In the genomic region with DNA sequence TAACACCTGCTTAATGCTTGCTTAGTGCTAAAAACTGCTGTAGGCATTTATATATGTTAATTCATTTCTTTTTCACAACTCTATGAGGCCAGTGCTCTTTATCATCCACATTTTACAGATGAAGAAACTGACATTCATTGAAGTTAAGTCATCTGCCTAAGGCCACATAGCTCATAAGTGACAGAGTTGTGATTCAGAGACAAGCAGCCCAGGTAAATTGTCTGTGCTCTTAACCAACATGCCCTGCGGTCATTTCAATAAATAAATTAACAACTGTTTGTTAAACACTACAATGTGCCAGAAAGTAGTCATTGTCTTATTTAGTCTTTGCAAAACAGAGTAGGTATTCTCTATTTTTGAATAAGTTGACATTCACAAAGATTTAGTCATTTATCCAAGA, we compare ENCODE assay signal across 19 cellular contexts.
DNase-seq lines count a peak whose midpoint lies in the region; ATAC-seq and TF ChIP-seq lines count a peak whose summit lies in the region.
"Had no signal": no experiment of that assay in that cellular context is flagged by ENCODE, and none has a peak within 500 bp of the region (broad histone marks: within the 10 kb centered on the region; RNA-seq: fewer than 3 reads in every experiment).

No MANE protein-coding gene starts in this region.

- H2AK5ac ChIP-seq in trophoblast cell (ENCODE audit: low read length) = no peak overlapping the region

- H3K79me1 ChIP-seq in trophoblast cell (ENCODE audit: low read length) = peaks cover 9% of the 10 kb centered on the region

- TF ChIP-seq CTCF in epithelial cell of esophagus (IDR thresholded peaks at IDR 0.05; ENCODE audit: insufficient read depth, low read depth, low read length, missing control alignments) = no peak

- no peak for ATAC-seq in GM18511 (IDR thresholded peaks at IDR 0.05; ENCODE audit: unreplicated experiment)
- no peak for ATAC-seq in T-helper 17 cell
- ATAC-seq: K562 had no signal

- no peaks in the 10 kb centered on the region for H3K27me3 Mint-ChIP-seq in T-helper 17 cell

- no peak overlapping the region for H3K4ac ChIP-seq in trophoblast cell (ENCODE audit: low read depth, low read length)

- H2BK120ac ChIP-seq in trophoblast cell (ENCODE audit: insufficient read depth, low read length, poor library complexity) = no peak overlapping the region

- no peak overlapping the region for H3K9ac ChIP-seq in trophoblast cell (ENCODE audit: low read length)

- H3K27me3 ChIP-seq in trophoblast cell (ENCODE audit: insufficient read depth, low read length) = no peaks in the 10 kb centered on the region

- no peak overlapping the region for H4K12ac ChIP-seq in trophoblast cell (ENCODE audit: low read depth, low read length)

- no CpG with 5 or more reads among the region's 1 CpG for WGBS in trophoblast cell (ENCODE audit: extremely low coverage, insufficient coverage, insufficient read length)

- no peaks in the 10 kb centered on the region for H3K9me3 ChIP-seq in trophoblast cell (ENCODE audit: insufficient read depth, low read depth, low read length)
- no peaks in the 10 kb centered on the region for H3K9me3 ChIP-seq in T-helper 17 cell (ENCODE audit: control insufficient read depth, low read length, poor library complexity, severe bottlenecking)

- H3K27ac Mint-ChIP-seq in T-helper 17 cell = no peak overlapping the region
- H3K27ac Mint-ChIP-seq: CD14-positive monocyte, H9 had no signal

- H3K4me3 ChIP-seq in epithelial cell of esophagus (ENCODE audit: low read length) (no peak overlapping the region), trophoblast cell (ENCODE audit: low read depth, low read length) (no peak overlapping the region)
- H3K4me3 ChIP-seq: K562 had no signal

- no peaks in the 10 kb centered on the region for H3K36me3 ChIP-seq in trophoblast cell (ENCODE audit: control insufficient read depth in 1 of 2, insufficient read depth in 2 of 2, low read length in 2 of 2)

- no peak overlapping the region for H2BK12ac ChIP-seq in trophoblast cell (ENCODE audit: low read length)

- no peaks in the 10 kb centered on the region for H3K79me2 ChIP-seq in trophoblast cell (ENCODE audit: control insufficient read depth, insufficient read depth, low read length, poor library complexity)

- no peak overlapping the region for H4K8ac ChIP-seq in trophoblast cell (ENCODE audit: low read depth, low read length)

- no peak overlapping the region for H4K91ac ChIP-seq in trophoblast cell (ENCODE audit: low read depth, low read length)

- H3K4me3 Mint-ChIP-seq in T-helper 17 cell = no peak overlapping the region
- H3K4me3 Mint-ChIP-seq: CD14-positive monocyte, H9 had no signal

- DNase-seq in HPDE6-E6E7 (ENCODE audit: extremely low spot score) (peak; percentile 31), NCI-H69 (lab: John Stamatoyannopoulos, UW) (peak; percentile 75), epithelial cell of esophagus (ENCODE audit: low read depth) (peak; percentile 98), trophoblast cell (peak; percentile 59 to 95), midbrain (lab: John Stamatoyannopoulos, UW) (no peak), NCI-H1105 treated with DMSO at 0.1 percent for 48 hours (lab: John Stamatoyannopoulos, UW) (no peak), T-helper 17 cell (no peak)
- DNase-seq: DMS 273 treated with DMSO at 0.1 percent for 48 hours, DND-41, GDM1, H9, MV-4-11, NCI-H2029, NCI-H2171 treated with DMSO at 0.1 percent for 48 hours, NCI-H446 treated with DMSO at 0.1 percent for 48 hours, NCI-H774 had no signal

- no peaks in the 10 kb centered on the region for H3K36me3 Mint-ChIP-seq in T-helper 17 cell (ENCODE audit: low read depth)
- H3K36me3 Mint-ChIP-seq: CD14-positive monocyte had no signal

- peaks cover 0 to 14% of the 10 kb centered on the region in 2 experiments for H3K4me1 ChIP-seq in trophoblast cell (ENCODE audit: control insufficient read depth in 1 of 2, insufficient read depth in 2 of 2, low read length in 2 of 2)

- no peak overlapping the region for H3K4me2 ChIP-seq in trophoblast cell (ENCODE audit: low read length)

- H3K14ac ChIP-seq in trophoblast cell (ENCODE audit: low read length) = no peak overlapping the region

- no peaks in the 10 kb centered on the region for H3K4me1 Mint-ChIP-seq in T-helper 17 cell
- H3K4me1 Mint-ChIP-seq: CD14-positive monocyte had no signal

- H2AFZ ChIP-seq in trophoblast cell (ENCODE audit: insufficient read depth, low read length, poor library complexity) = no peak overlapping the region

- H3K18ac ChIP-seq in trophoblast cell (ENCODE audit: low read length) = no peak overlapping the region

- no peak overlapping the region for H3K23ac ChIP-seq in trophoblast cell (ENCODE audit: low read length)

- H3K27ac ChIP-seq in trophoblast cell (ENCODE audit: low read depth, low read length) = no peak overlapping the region

- no peak overlapping the region for H2BK5ac ChIP-seq in trophoblast cell (ENCODE audit: low read depth, low read length, poor library complexity)

Comparison
In these comparisons a context has a peak if more than half of its experiments do, and no peak if none do; other contexts are left out.
1. DNase-seq: peak in HPDE6-E6E7 (single experiment), NCI-H69 (single experiment), epithelial cell of esophagus (single experiment) and trophoblast cell (2 of 2); none in midbrain (single experiment), NCI-H1105 treated with DMSO at 0.1 percent for 48 hours (single experiment) and T-helper 17 cell (0 of 3).